In genomic region chr17:47975815-47976190, GRCh38 we compare ENCODE assay signal across 15 cellular contexts. TPM values are rescaled to one million over a fixed set of nuclear protein-coding genes. Genes with fewer than 3 reads are reported as not detected.
A peak's percentile ranks its signal among the peaks of the same experiment; 100 is the strongest.
DNase-seq lines count a peak whose midpoint lies in the region; ATAC-seq and TF ChIP-seq lines count a peak whose summit lies in the region.
"Had no signal": no experiment of that assay in that cellular context is flagged by ENCODE, and none has a peak within 500 bp of the region (broad histone marks: within the 10 kb centered on the region; RNA-seq: fewer than 3 reads in every experiment).

No MANE protein-coding gene starts in this region.

- peaks cover 22% of the 10 kb centered on the region for H3K4me1 Mint-ChIP-seq in activated CD4-positive, alpha-beta T cell treated with anti-CD3 and anti-CD28 coated beads, Interleukin-2, amount 10 ng/mL, durations not matched to agents 7 days and 5 days
- no peaks in the 10 kb centered on the region for H3K4me1 Mint-ChIP-seq in activated T-helper 17 cell treated with anti-CD3 and anti-CD28 coated beads, Interleukin-2, amount 50 U/mL, for 72 hours
- H3K4me1 Mint-ChIP-seq in glutamatergic neuron (ENCODE audit: low read depth, unreplicated experiment), result peaks cover 14% of the 10 kb centered on the region

- no peak for DNase-seq in activated CD4-positive, alpha-beta T cell treated with anti-CD3 and anti-CD28 coated beads, Interleukin-2, amount 10 ng/mL, durations not matched to agents 7 days and 5 days
- no peak for DNase-seq in activated CD4-positive, alpha-beta T cell treated with anti-CD3 and anti-CD28 coated beads, Interleukin-2, amount 50 U/mL, for 4 hours
- DNase-seq in glutamatergic neuron, result no peak
- no peak for DNase-seq in germinal center (ENCODE audit: low spot score)
- no peak for DNase-seq in AML-193 (lab: John Stamatoyannopoulos, UW)
- DNase-seq: CD4-positive, CD25-positive, alpha-beta regulatory T cell; GOT3 had no signal

- 0 out of 2 replicates have a peak, but pooled peaks cover 3% of the 10 kb centered on the region for H4K20me1 ChIP-seq in BLaER1

- 90% methylated on average over 2 of the region's 10 CpGs; no CpG with 5 or more reads in 1 of the 2 donors for WGBS in gastroesophageal sphincter (ENCODE audit: low coverage in 1 of 2), 2 donors

- peaks cover 48% of the 10 kb centered on the region for H3K36me3 Mint-ChIP-seq in activated CD4-positive, alpha-beta T cell treated with anti-CD3 and anti-CD28 coated beads, Interleukin-2, amount 10 ng/mL, durations not matched to agents 7 days and 5 days (ENCODE audit: low read depth)
- H3K36me3 Mint-ChIP-seq in activated T-helper 17 cell treated with anti-CD3 and anti-CD28 coated beads, Interleukin-2, amount 50 U/mL, for 72 hours (ENCODE audit: low read depth), result peaks cover 82% of the 10 kb centered on the region
- H3K36me3 Mint-ChIP-seq in glutamatergic neuron (ENCODE audit: unreplicated experiment), result no peaks in the 10 kb centered on the region

- POLR2A ChIA-PET in activated CD4-positive, alpha-beta T cell treated with anti-CD3 and anti-CD28 coated beads, Interleukin-2, amount 10 ng/mL, durations not matched to agents 7 days and 5 days (lab: Charles Lee), result interaction anchor here (0.6 kb wide), 1 partner anchor 195 kb away, joined by 4 read pairs; no protein-coding TSS in a partner anchor

- H3K4me3 Mint-ChIP-seq in activated CD4-positive, alpha-beta T cell treated with anti-CD3 and anti-CD28 coated beads, Interleukin-2, amount 10 ng/mL, durations not matched to agents 7 days and 5 days, result no peak overlapping the region
- no peak overlapping the region for H3K4me3 Mint-ChIP-seq in activated T-helper 17 cell treated with anti-CD3 and anti-CD28 coated beads, Interleukin-2, amount 50 U/mL, for 72 hours
- peak overlapping the region; percentile 30 for H3K4me3 Mint-ChIP-seq in glutamatergic neuron (ENCODE audit: unreplicated experiment)
- H3K4me3 Mint-ChIP-seq: CD4-positive, CD25-positive, alpha-beta regulatory T cell; H9 had no signal

- TF ChIP-seq CTCF in glutamatergic neuron (IDR thresholded peaks at IDR 0.05; ENCODE audit: partially characterized antibody, unreplicated experiment) (no peak), gastroesophageal sphincter (IDR thresholded peaks at IDR 0.05) (no peak)

- H3K4me3 ChIP-seq in BLaER1 (no peak overlapping the region), gastroesophageal sphincter (no peak overlapping the region)
- H3K4me3 ChIP-seq: BLaER1 treated with 17β-estradiol and CSF1 and Interleukin-3, amounts not matched to agents 10 nM and 100 nM had no signal

- TF ChIP-seq POLR2A in gastroesophageal sphincter (IDR thresholded peaks at IDR 0.05), result no peak

- H3K4me1 ChIP-seq in BLaER1 (peaks cover 36% of the 10 kb centered on the region), gastroesophageal sphincter (peaks cover 0 to 15% (median 9%) of the 10 kb centered on the region in 3 donors)

- H3K27ac ChIP-seq in BLaER1 (peak overlapping the region; percentile 47; the same call in 1 of the 2 replicates), gastroesophageal sphincter (no peak overlapping the region)
- H3K27ac ChIP-seq: 22Rv1; BLaER1 treated with 17β-estradiol and CSF1 and Interleukin-3, amounts not matched to agents 10 nM and 100 nM had no signal

- CTCF ChIA-PET in activated CD4-positive, alpha-beta T cell treated with anti-CD3 and anti-CD28 coated beads, Interleukin-2, amount 10 ng/mL, durations not matched to agents 7 days and 5 days (lab: Charles Lee), result interaction anchor here (0.8 to 2.5 kb wide), 7 partner anchors 13 to 93 kb away, joined by 3 to 16 read pairs (median 3); no protein-coding TSS in a partner anchor

- no peaks in the 10 kb centered on the region for H3K27me3 Mint-ChIP-seq in activated CD4-positive, alpha-beta T cell treated with anti-CD3 and anti-CD28 coated beads, Interleukin-2, amount 10 ng/mL, durations not matched to agents 7 days and 5 days
- no peaks in the 10 kb centered on the region for H3K27me3 Mint-ChIP-seq in activated T-helper 17 cell treated with anti-CD3 and anti-CD28 coated beads, Interleukin-2, amount 50 U/mL, for 72 hours
- no peaks in the 10 kb centered on the region for H3K27me3 Mint-ChIP-seq in glutamatergic neuron (ENCODE audit: unreplicated experiment)
- H3K27me3 Mint-ChIP-seq: CD4-positive, CD25-positive, alpha-beta regulatory T cell had no signal

- H3K36me3 ChIP-seq in BLaER1 (peaks cover 74% of the 10 kb centered on the region), gastroesophageal sphincter (peaks cover 0 to 77% of the 10 kb centered on the region in 2 donors)

- no peak for TF ChIP-seq EP300 in gastroesophageal sphincter (IDR thresholded peaks at IDR 0.05)

- H3K9me3 ChIP-seq in BLaER1, result no peaks in the 10 kb centered on the region
- H3K9me3 ChIP-seq in gastroesophageal sphincter, result no peaks in the 10 kb centered on the region
- H3K9me3 ChIP-seq: BLaER1 treated with 17β-estradiol and CSF1 and Interleukin-3, amounts not matched to agents 10 nM and 100 nM had no signal

- H3K27ac Mint-ChIP-seq in activated CD4-positive, alpha-beta T cell treated with anti-CD3 and anti-CD28 coated beads, Interleukin-2, amount 10 ng/mL, durations not matched to agents 7 days and 5 days, result peak overlapping the region; percentile 9
- H3K27ac Mint-ChIP-seq in activated T-helper 17 cell treated with anti-CD3 and anti-CD28 coated beads, Interleukin-2, amount 50 U/mL, for 72 hours, result peak overlapping the region; percentile 30
- H3K27ac Mint-ChIP-seq in glutamatergic neuron (ENCODE audit: unreplicated experiment), result peak overlapping the region; percentile 62
- H3K27ac Mint-ChIP-seq: CD4-positive, CD25-positive, alpha-beta regulatory T cell; H9 had no signal

- H3K4me2 ChIP-seq in BLaER1, result peak overlapping the region; percentile 31

- peak overlapping the region; percentile 35; the same call in 1 of the 2 replicates for H3K9ac ChIP-seq in BLaER1

- no peaks in the 10 kb centered on the region for H3K9me3 Mint-ChIP-seq in activated CD4-positive, alpha-beta T cell treated with anti-CD3 and anti-CD28 coated beads, Interleukin-2, amount 10 ng/mL, durations not matched to agents 7 days and 5 days
- H3K9me3 Mint-ChIP-seq in activated T-helper 17 cell treated with anti-CD3 and anti-CD28 coated beads, Interleukin-2, amount 50 U/mL, for 72 hours, result no peaks in the 10 kb centered on the region
- H3K9me3 Mint-ChIP-seq in glutamatergic neuron (ENCODE audit: unreplicated experiment), result peaks cover 4% of the 10 kb centered on the region
- H3K9me3 Mint-ChIP-seq: CD4-positive, CD25-positive, alpha-beta regulatory T cell; H9 had no signal

- H3K27me3 ChIP-seq in BLaER1 (no peaks in the 10 kb centered on the region), gastroesophageal sphincter (no peaks in the 10 kb centered on the region)
- H3K27me3 ChIP-seq: BLaER1 treated with 17β-estradiol and CSF1 and Interleukin-3, amounts not matched to agents 10 nM and 100 nM had no signal

- no peak for ATAC-seq in activated T-helper 17 cell treated with anti-CD3 and anti-CD28 coated beads, Interleukin-2, amount 50 U/mL, for 72 hours (replicated peaks)
- ATAC-seq in gastroesophageal sphincter, result no peak

RNA-seq across cellular contexts. Expression of gene CDK5RAP3, which starts 4.9 kb away (rescaled TPM):
- 100 to 1,000 TPM; 212 to 213 TPM for total RNA-seq in activated CD4-positive, alpha-beta T cell treated with anti-CD3 and anti-CD28 coated beads, Interleukin-2, amount 10 ng/mL, durations not matched to agents 7 days and 5 days
- 100 to 1,000 TPM; 139 to 216 TPM for total RNA-seq in activated T-helper 17 cell treated with anti-CD3 and anti-CD28 coated beads, Interleukin-2, amount 50 U/mL, for 72 hours
- total RNA-seq in glutamatergic neuron (ENCODE audit: unreplicated experiment) (196 TPM), gastroesophageal sphincter (10 to 100 TPM; 43.8 to 98.8 (median 63.8) TPM)

RNA-seq across cellular contexts. Expression of gene PRR15L, which starts 18.1 kb away (rescaled TPM):
- not detected for total RNA-seq in activated CD4-positive, alpha-beta T cell treated with anti-CD3 and anti-CD28 coated beads, Interleukin-2, amount 10 ng/mL, durations not matched to agents 7 days and 5 days
- not detected for total RNA-seq in activated T-helper 17 cell treated with anti-CD3 and anti-CD28 coated beads, Interleukin-2, amount 50 U/mL, for 72 hours
- total RNA-seq in glutamatergic neuron (ENCODE audit: unreplicated experiment) (not detected), gastroesophageal sphincter (1 to 10 TPM in 1 of 4 donors, under 1 TPM in 1, not detected in 2; 0.19 to 3.5 TPM)
- total RNA-seq: A673; CD4-positive, CD25-positive, alpha-beta regulatory T cell; Daoy; H9 had no signal

RNA-seq across cellular contexts. Expression of gene PNPO, which starts 34.4 kb away (rescaled TPM):
- total RNA-seq in activated CD4-positive, alpha-beta T cell treated with anti-CD3 and anti-CD28 coated beads, Interleukin-2, amount 10 ng/mL, durations not matched to agents 7 days and 5 days, result 10 to 100 TPM; 30.9 to 36.5 TPM
- 10 to 100 TPM; 18.0 to 33.7 TPM for total RNA-seq in activated T-helper 17 cell treated with anti-CD3 and anti-CD28 coated beads, Interleukin-2, amount 50 U/mL, for 72 hours
- total RNA-seq in glutamatergic neuron (ENCODE audit: unreplicated experiment), result 6.0 TPM
- total RNA-seq in gastroesophageal sphincter, result 10 to 100 TPM; 20.3 to 43.9 (median 21.9) TPM

Comparison
In these comparisons a context has a peak if more than half of its experiments do, and no peak if none do; other contexts are left out.
1. H3K27ac Mint-ChIP-seq: peak in every context shown above with its lines; median percentile 62 in glutamatergic neuron; 30 in activated T-helper 17 cell treated with anti-CD3 and anti-CD28 coated beads, Interleukin-2, amount 50 U/mL, for 72 hours; 9 in activated CD4-positive, alpha-beta T cell treated with anti-CD3 and anti-CD28 coated beads, Interleukin-2, amount 10 ng/mL, durations not matched to agents 7 days and 5 days.